10 cellular contexts compared by ENCODE assay signal in genomic region chr14:71498151-71498734, GRCh38.
DNase-seq lines count a peak whose midpoint lies in the region; ATAC-seq lines count a peak whose summit lies in the region.
"Had no signal": no experiment of that assay in that cellular context is flagged by ENCODE, and none has a peak within 500 bp of the region (broad histone marks: within the 10 kb centered on the region; RNA-seq: fewer than 3 reads in every experiment).

No MANE protein-coding gene starts in this region.

- no peaks in the 10 kb centered on the region for H3K27me3 Mint-ChIP-seq in activated T-cell treated with anti-CD3 and anti-CD28 coated beads, Interleukin-2, amount 50 U/mL, for 24 hours
- H3K27me3 Mint-ChIP-seq in activated T-helper 17 cell treated with anti-CD3 and anti-CD28 coated beads, Interleukin-2, amount 50 U/mL, for 72 hours, result no peaks in the 10 kb centered on the region
- no peaks in the 10 kb centered on the region for H3K27me3 Mint-ChIP-seq in stimulated activated memory B cell treated with anti-CD40 and anti-IgM and Interleukin-4, amounts not matched to agents 10 μg/mL and 1 μg/mL and 100 μg/mL, for 72 hours

- no peaks in the 10 kb centered on the region for H3K4me1 ChIP-seq in effector memory CD4-positive, alpha-beta T cell (ENCODE audit: control insufficient read depth, insufficient read depth, low read length, poor library complexity, severe bottlenecking)

- no peaks in the 10 kb centered on the region for H3K36me3 ChIP-seq in effector memory CD4-positive, alpha-beta T cell (ENCODE audit: control insufficient read depth, insufficient read depth, low read length)

- H3K27me3 ChIP-seq in effector memory CD4-positive, alpha-beta T cell (replicated peaks; ENCODE audit: control insufficient read depth, insufficient read depth, low read length, poor library complexity, severe bottlenecking), result no peaks in the 10 kb centered on the region

- H3K36me3 Mint-ChIP-seq in activated T-cell treated with anti-CD3 and anti-CD28 coated beads, Interleukin-2, amount 50 U/mL, for 24 hours (ENCODE audit: low read depth), result peaks cover 21% of the 10 kb centered on the region
- H3K36me3 Mint-ChIP-seq in activated T-helper 17 cell treated with anti-CD3 and anti-CD28 coated beads, Interleukin-2, amount 50 U/mL, for 72 hours (ENCODE audit: low read depth), result peaks cover 6% of the 10 kb centered on the region
- peaks cover 6% of the 10 kb centered on the region for H3K36me3 Mint-ChIP-seq in stimulated activated memory B cell treated with anti-CD40 and anti-IgM and Interleukin-4, amounts not matched to agents 10 μg/mL and 1 μg/mL and 100 μg/mL, for 72 hours

- peak overlapping the region; percentile 87 for H3K27ac Mint-ChIP-seq in activated T-cell treated with anti-CD3 and anti-CD28 coated beads, Interleukin-2, amount 50 U/mL, for 24 hours
- no peak overlapping the region for H3K27ac Mint-ChIP-seq in activated T-helper 17 cell treated with anti-CD3 and anti-CD28 coated beads, Interleukin-2, amount 50 U/mL, for 72 hours
- H3K27ac Mint-ChIP-seq in stimulated activated memory B cell treated with anti-CD40 and anti-IgM and Interleukin-4, amounts not matched to agents 10 μg/mL and 1 μg/mL and 100 μg/mL, for 72 hours, result peak overlapping the region; percentile 73

- H3K4me3 ChIP-seq in effector memory CD4-positive, alpha-beta T cell (ENCODE audit: insufficient read depth, low read depth, low read length, poor library complexity, severe bottlenecking), result no peak overlapping the region

- no peak overlapping the region for H3K4me3 Mint-ChIP-seq in activated T-cell treated with anti-CD3 and anti-CD28 coated beads, Interleukin-2, amount 50 U/mL, for 24 hours
- H3K4me3 Mint-ChIP-seq in activated T-helper 17 cell treated with anti-CD3 and anti-CD28 coated beads, Interleukin-2, amount 50 U/mL, for 72 hours, result no peak overlapping the region
- peak overlapping the region; percentile 23 for H3K4me3 Mint-ChIP-seq in stimulated activated memory B cell treated with anti-CD40 and anti-IgM and Interleukin-4, amounts not matched to agents 10 μg/mL and 1 μg/mL and 100 μg/mL, for 72 hours

- H3K27ac ChIP-seq in effector memory CD4-positive, alpha-beta T cell (ENCODE audit: insufficient read depth, low read length, poor library complexity, severe bottlenecking), result no peak overlapping the region

- no peak for DNase-seq in activated T-cell treated with anti-CD3 and anti-CD28 coated beads, Interleukin-2, amount 50 U/mL, for 24 hours
- no peak for DNase-seq in activated T-cell treated with anti-CD3 and anti-CD28 coated beads for 4 hours
- no peak for DNase-seq in effector memory CD4-positive, alpha-beta T cell
- no peak for DNase-seq in activated naive CD4-positive, alpha-beta T cell treated with Interleukin-2 at 50 U/mL for 16 hours
- DNase-seq in SW 1271 (lab: John Stamatoyannopoulos, UW), result no peak
- DNase-seq: AML-193, occipital lobe had no signal

- H3K9me3 ChIP-seq in effector memory CD4-positive, alpha-beta T cell (ENCODE audit: control insufficient read depth, low read length), result no peaks in the 10 kb centered on the region

- H3K9me3 Mint-ChIP-seq in activated T-cell treated with anti-CD3 and anti-CD28 coated beads, Interleukin-2, amount 50 U/mL, for 24 hours, result peaks cover 2% of the 10 kb centered on the region
- no peaks in the 10 kb centered on the region for H3K9me3 Mint-ChIP-seq in activated T-helper 17 cell treated with anti-CD3 and anti-CD28 coated beads, Interleukin-2, amount 50 U/mL, for 72 hours
- peaks cover 4% of the 10 kb centered on the region for H3K9me3 Mint-ChIP-seq in stimulated activated memory B cell treated with anti-CD40 and anti-IgM and Interleukin-4, amounts not matched to agents 10 μg/mL and 1 μg/mL and 100 μg/mL, for 72 hours

- ATAC-seq in HG02852 (IDR thresholded peaks at IDR 0.05; ENCODE audit: unreplicated experiment), result peak; percentile 14
- ATAC-seq in activated T-helper 17 cell treated with anti-CD3 and anti-CD28 coated beads, Interleukin-2, amount 50 U/mL, for 72 hours (replicated peaks), result peak; percentile 29
- ATAC-seq in stimulated activated memory B cell treated with anti-CD40 and anti-IgM and Interleukin-4, amounts not matched to agents 10 μg/mL and 1 μg/mL and 100 μg/mL, for 72 hours, result peak; percentile 69

- H3K4me1 Mint-ChIP-seq in activated T-cell treated with anti-CD3 and anti-CD28 coated beads, Interleukin-2, amount 50 U/mL, for 24 hours (ENCODE audit: low read depth), result peaks cover 20% of the 10 kb centered on the region
- peaks cover 16% of the 10 kb centered on the region for H3K4me1 Mint-ChIP-seq in activated T-helper 17 cell treated with anti-CD3 and anti-CD28 coated beads, Interleukin-2, amount 50 U/mL, for 72 hours
- H3K4me1 Mint-ChIP-seq in stimulated activated memory B cell treated with anti-CD40 and anti-IgM and Interleukin-4, amounts not matched to agents 10 μg/mL and 1 μg/mL and 100 μg/mL, for 72 hours, result peaks cover 27% of the 10 kb centered on the region

Comparison
In these comparisons a context has a peak if more than half of its experiments do, and no peak if none do; other contexts are left out.
1. ATAC-seq: peak in every context shown above with its lines; median percentile 69 in stimulated activated memory B cell treated with anti-CD40 and anti-IgM and Interleukin-4, amounts not matched to agents 10 μg/mL and 1 μg/mL and 100 μg/mL, for 72 hours; 29 in activated T-helper 17 cell treated with anti-CD3 and anti-CD28 coated beads, Interleukin-2, amount 50 U/mL, for 72 hours; 14 in HG02852.